Comparison of ENCODE assay signal across 14 cellular contexts in the genomic region with DNA sequence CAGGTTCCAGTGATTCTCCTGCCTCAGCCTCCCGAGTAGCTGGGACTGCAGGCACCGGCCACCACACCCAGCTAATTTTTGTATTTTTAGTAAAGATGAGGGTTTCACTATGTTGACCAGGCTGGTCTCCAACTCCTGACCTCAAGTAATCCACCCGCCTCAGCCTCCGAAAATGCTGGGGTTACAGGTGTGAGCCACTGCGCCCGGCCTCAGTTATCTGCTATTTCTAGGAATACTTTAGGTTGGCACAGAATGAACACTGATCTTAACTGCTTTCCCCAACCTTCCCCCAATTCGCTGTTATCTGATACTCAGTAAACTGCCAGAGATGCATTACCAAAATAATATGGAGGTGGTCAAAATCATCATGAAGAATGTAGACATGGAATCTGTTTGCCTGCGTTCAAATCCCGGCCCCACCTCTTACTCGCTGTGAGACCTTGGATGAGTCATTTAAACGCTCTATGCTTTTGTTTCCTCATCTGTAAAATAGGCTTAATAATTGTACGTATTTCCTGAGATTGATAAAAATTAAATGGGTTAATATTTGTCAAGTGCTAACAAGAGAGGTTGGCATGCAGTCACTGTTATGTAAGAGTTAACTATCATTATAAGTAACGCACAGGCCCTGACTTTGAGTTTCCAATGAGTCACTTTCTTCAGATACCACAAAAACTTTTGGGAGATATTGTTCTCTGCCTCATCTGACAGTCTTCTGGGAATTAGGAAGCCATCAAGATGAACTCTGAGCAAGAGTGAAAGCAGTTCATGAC. TPM values are rescaled to one million over a fixed set of nuclear protein-coding genes. Genes with fewer than 3 reads are reported as not detected.
A peak's percentile ranks its signal among the peaks of the same experiment; 100 is the strongest.
DNase-seq lines count a peak whose midpoint lies in the region; ATAC-seq, FAIRE-seq and TF ChIP-seq lines count a peak whose summit lies in the region.
"Had no signal": no experiment of that assay in that cellular context is flagged by ENCODE, and none has a peak within 500 bp of the region (broad histone marks: within the 10 kb centered on the region; RNA-seq: fewer than 3 reads in every experiment).

No MANE protein-coding gene starts in this region.

- no peak for ATAC-seq in HG03460 (IDR thresholded peaks at IDR 0.05; ENCODE audit: unreplicated experiment)

- H3K9me3 ChIP-seq in esophagus squamous epithelium: no peaks in the 10 kb centered on the region
- H3K9me3 ChIP-seq: upper lobe of left lung had no signal

- POLR2A ChIA-PET in RWPE1 (lab: Yijun Ruan, JAX; ENCODE audit: low non-redundant PET): interaction anchor here (0.6 kb wide), 1 partner anchor 64 kb away, joined by 4 read pairs; no protein-coding TSS in a partner anchor

- H3K4me3 ChIP-seq in esophagus squamous epithelium: no peak overlapping the region
- H3K4me3 ChIP-seq: neural progenitor cell, upper lobe of left lung had no signal

- no peak for TF ChIP-seq CTCF in RWPE1 (conservative IDR thresholded peaks at IDR 0.05; ENCODE audit: low read depth)
- no peak for TF ChIP-seq CTCF in esophagus squamous epithelium (IDR thresholded peaks at IDR 0.05)

- intact Hi-C loops in esophagus squamous epithelium (cut with DNase I): no loop called here

- CTCF ChIA-PET in RWPE1 (lab: Yijun Ruan, JAX): interaction anchor here (1.1 to 1.2 kb wide), 2 partner anchors 73 to 164 kb away, joined by 3 to 7 read pairs; no protein-coding TSS in a partner anchor

- H3K27me3 ChIP-seq in esophagus squamous epithelium: no peaks in the 10 kb centered on the region
- H3K27me3 ChIP-seq: neural progenitor cell, upper lobe of left lung had no signal

- 70 to 71% methylated on average over 13 of the region's 13 CpGs for WGBS in esophagus squamous epithelium, 2 donors

- peak; percentile 10 for DNase-seq in stimulated activated CD4-positive, alpha-beta T cell treated with anti-CD3 and anti-CD28 coated beads, Interleukin-2, amount 100 ng/mL, for 4 hours (ENCODE audit: low read depth)
- DNase-seq in stimulated activated CD4-positive, alpha-beta T cell treated with anti-CD3 and anti-CD28 coated beads, Interleukin-2, amount 100 ng/mL, for 24 hours: no peak
- peak; percentile 85 for DNase-seq in RWPE1 (ENCODE audit: low spot score)
- no peak for DNase-seq in esophagus squamous epithelium (lab: John Stamatoyannopoulos, UW)
- peak; percentile 85 for DNase-seq in urothelium cell line (ENCODE audit: low spot score)
- DNase-seq in NCI-H526 treated with DMSO at 0.1 percent for 48 hours (lab: John Stamatoyannopoulos, UW): no peak
- DNase-seq in NCI-H748 treated with DMSO at 0.1 percent for 48 hours (lab: John Stamatoyannopoulos, UW): no peak
- DNase-seq: CD8-positive, alpha-beta memory T cell; effector CD4-positive, alpha-beta T cell; upper lobe of left lung had no signal

- H3K27ac ChIP-seq in RWPE1 (peak overlapping the region; percentile 74), esophagus squamous epithelium (peak overlapping the region; percentile 45 to 84 (median 81))
- H3K27ac ChIP-seq: HL-60, neural progenitor cell, upper lobe of left lung had no signal

- no peak for FAIRE-seq in urothelium cell line (lab: Jason Lieb, UNC)
- FAIRE-seq: islet of Langerhans had no signal

- no peak for TF ChIP-seq POLR2A in esophagus squamous epithelium (IDR thresholded peaks at IDR 0.05)

- peaks cover 6 to 54% (median 16%) of the 10 kb centered on the region in 3 donors for H3K4me1 ChIP-seq in esophagus squamous epithelium
- H3K4me1 ChIP-seq: neural progenitor cell had no signal

- no peaks in the 10 kb centered on the region for H3K36me3 ChIP-seq in esophagus squamous epithelium
- H3K36me3 ChIP-seq: neural progenitor cell, upper lobe of left lung had no signal

RNA-seq across cellular contexts. Expression of gene NCOA3, which starts 44.5 kb away (rescaled TPM):
- 10 to 100 TPM; 26.7 to 40.2 (median 34.5) TPM for total RNA-seq in esophagus squamous epithelium

Comparison
In these comparisons a context has a peak if more than half of its experiments do, and no peak if none do; other contexts are left out.
1. DNase-seq: peak in stimulated activated CD4-positive, alpha-beta T cell treated with anti-CD3 and anti-CD28 coated beads, Interleukin-2, amount 100 ng/mL, for 4 hours (single experiment), RWPE1 (single experiment) and urothelium cell line (single experiment); none in stimulated activated CD4-positive, alpha-beta T cell treated with anti-CD3 and anti-CD28 coated beads, Interleukin-2, amount 100 ng/mL, for 24 hours (0 of 2), esophagus squamous epithelium (single experiment), NCI-H526 treated with DMSO at 0.1 percent for 48 hours (single experiment) and NCI-H748 treated with DMSO at 0.1 percent for 48 hours (single experiment).